In genomic region chr4:153628796-153629315, GRCh38 we compare ENCODE assay signal across 19 cellular contexts. TPM values are rescaled to one million over a fixed set of nuclear protein-coding genes. Genes with fewer than 3 reads are reported as not detected.
DNase-seq lines count a peak whose midpoint lies in the region; ATAC-seq lines count a peak whose summit lies in the region.
"Had no signal": no experiment of that assay in that cellular context is flagged by ENCODE, and none has a peak within 500 bp of the region (broad histone marks: within the 10 kb centered on the region; RNA-seq: fewer than 3 reads in every experiment).

No MANE protein-coding gene starts in this region.

- H3K4me3 Mint-ChIP-seq in CD4-positive, CD25-positive, alpha-beta regulatory T cell: peak overlapping the region in 1 of 4 donors; percentile 46
- no peak overlapping the region for H3K4me3 Mint-ChIP-seq in T-helper 17 cell

- H3K27ac Mint-ChIP-seq in CD4-positive, CD25-positive, alpha-beta regulatory T cell: peak overlapping the region; percentile 29 to 53 (median 37)
- peak overlapping the region; percentile 71 for H3K27ac Mint-ChIP-seq in T-helper 17 cell

- H3K9me3 ChIP-seq in BLaER1 (no peaks in the 10 kb centered on the region), T-helper 17 cell (ENCODE audit: control insufficient read depth, low read length, poor library complexity, severe bottlenecking) (no peaks in the 10 kb centered on the region)
- no peaks in the 10 kb centered on the region for H3K9me3 ChIP-seq in CD4-positive, CD25-positive, alpha-beta regulatory T cell (ENCODE audit: control insufficient read depth in 2 of 2, low read length in 2 of 2)
- H3K9me3 ChIP-seq: Peyer's patch had no signal

- peaks cover 0 to 4% (median 1%) of the 10 kb centered on the region in 4 donors for H3K4me1 Mint-ChIP-seq in CD4-positive, CD25-positive, alpha-beta regulatory T cell
- peaks cover 7% of the 10 kb centered on the region for H3K4me1 Mint-ChIP-seq in T-helper 17 cell

- no peak for ATAC-seq in CD4-positive, CD25-positive, alpha-beta regulatory T cell (ENCODE audit: low read depth in 2 of 2)
- ATAC-seq in T-helper 17 cell: no peak
- ATAC-seq: Right ventricle myocardium inferior had no signal

- no peaks in the 10 kb centered on the region for H3K27me3 ChIP-seq in BLaER1
- no peaks in the 10 kb centered on the region for H3K27me3 ChIP-seq in CD4-positive, CD25-positive, alpha-beta regulatory T cell (ENCODE audit: control insufficient read depth, insufficient read depth, low read length)
- H3K27me3 ChIP-seq: Peyer's patch had no signal

- no peaks in the 10 kb centered on the region for H3K27me3 Mint-ChIP-seq in CD4-positive, CD25-positive, alpha-beta regulatory T cell
- no peaks in the 10 kb centered on the region for H3K27me3 Mint-ChIP-seq in T-helper 17 cell

- H3K4me1 ChIP-seq in BLaER1: peaks cover 83% of the 10 kb centered on the region
- no peaks in the 10 kb centered on the region for H3K4me1 ChIP-seq in CD4-positive, CD25-positive, alpha-beta regulatory T cell (ENCODE audit: control insufficient read depth, insufficient read depth, low read length, poor library complexity, severe bottlenecking)
- H3K4me1 ChIP-seq: Peyer's patch had no signal

- H3K27ac ChIP-seq in BLaER1: peak overlapping the region; percentile 49; the same call in 1 of the 2 replicates
- no peak overlapping the region for H3K27ac ChIP-seq in CD4-positive, CD25-positive, alpha-beta regulatory T cell (ENCODE audit: insufficient read depth, low read length, poor library complexity, severe bottlenecking)
- H3K27ac ChIP-seq: KMS-11, Peyer's patch, SK-N-MC had no signal

- peak overlapping the region; percentile 64 for H3K4me2 ChIP-seq in BLaER1
- H3K4me2 ChIP-seq: KMS-11 had no signal

- H4K20me1 ChIP-seq in BLaER1: peaks cover 98% of the 10 kb centered on the region

- no peak overlapping the region for H3K4me3 ChIP-seq in BLaER1
- no peak overlapping the region for H3K4me3 ChIP-seq in CD4-positive, CD25-positive, alpha-beta regulatory T cell (ENCODE audit: low read depth, low read length)
- H3K4me3 ChIP-seq: Peyer's patch, SK-N-MC had no signal

- no peaks in the 10 kb centered on the region for H3K9me3 Mint-ChIP-seq in CD4-positive, CD25-positive, alpha-beta regulatory T cell

- DNase-seq in CD4-positive, CD25-positive, alpha-beta regulatory T cell: no peak
- DNase-seq in T-helper 17 cell: no peak
- DNase-seq in myocyte (ENCODE audit: low read depth): peak; percentile 72
- no peak for DNase-seq in NCI-H2196 treated with DMSO at 0.1 percent for 48 hours (lab: John Stamatoyannopoulos, UW; ENCODE audit: unreplicated experiment)
- no peak for DNase-seq in SHP77 treated with DMSO at 0.1 percent for 48 hours (lab: John Stamatoyannopoulos, UW)
- no peak for DNase-seq in germinal center (ENCODE audit: low spot score)
- DNase-seq: ACHN, AML-193, GF-D8, NCI-H1048, NCI-H2081 treated with DMSO at 0.1 percent for 48 hours, NCI-H510A treated with DMSO at 0.1 percent for 48 hours, Peyer's patch had no signal

- peaks cover 60% of the 10 kb centered on the region for H3K36me3 Mint-ChIP-seq in CD4-positive, CD25-positive, alpha-beta regulatory T cell
- H3K36me3 Mint-ChIP-seq in T-helper 17 cell (ENCODE audit: low read depth): peaks cover 22% of the 10 kb centered on the region

- peaks cover 100% of the 10 kb centered on the region for H3K36me3 ChIP-seq in BLaER1
- H3K36me3 ChIP-seq in CD4-positive, CD25-positive, alpha-beta regulatory T cell (ENCODE audit: control insufficient read depth, insufficient read depth, low read length): peaks cover 98% of the 10 kb centered on the region

- H3K9ac ChIP-seq in BLaER1: 0 out of 2 replicates have a peak overlapping the region, but pooled peaks have one; percentile 20
- H3K9ac ChIP-seq: KMS-11 had no signal

RNA-seq across cellular contexts. Expression of gene TLR2, which starts 55.2 kb away (rescaled TPM):
- total RNA-seq in CD4-positive, CD25-positive, alpha-beta regulatory T cell: 1.4 TPM
- polyA plus RNA-seq in CD4-positive, CD25-positive, alpha-beta regulatory T cell: under 1 TPM in 3 of 4 donors, not detected in 1; 0.55 to 0.74 (median 0.64) TPM
- 1 to 10 TPM; 7.3 to 9.2 TPM for total RNA-seq in T-helper 17 cell
- 0.47 TPM in 1 of 2 replicates, not detected in the other for total RNA-seq in myocyte
- not detected for polyA plus RNA-seq in myocyte (2012)
- total RNA-seq: Daoy, H4 had no signal
